ENCODE assay signal across 25 cellular contexts in the genomic region with DNA sequence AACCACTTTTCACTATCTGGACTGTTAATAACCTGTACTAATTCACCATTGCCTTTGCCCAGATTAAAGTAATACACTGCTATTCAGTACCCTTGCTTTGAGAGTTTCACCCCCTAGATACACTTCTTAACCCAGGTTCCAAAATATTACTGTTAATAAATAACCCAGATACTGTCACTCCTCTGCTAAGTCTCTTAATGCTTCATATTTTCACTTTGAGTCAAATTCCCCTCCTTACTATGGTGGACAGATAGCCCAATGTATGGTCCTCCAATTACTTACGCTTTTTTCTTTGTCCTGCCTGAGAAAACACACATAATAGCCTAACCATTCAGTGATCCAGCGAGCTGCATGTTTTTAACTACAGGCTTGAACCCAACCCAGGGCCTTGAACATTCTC.
"Had no signal": no experiment of that assay in that cellular context is flagged by ENCODE, and none has a peak within 500 bp of the region (broad histone marks: within the 10 kb centered on the region; RNA-seq: fewer than 3 reads in every experiment).

No MANE protein-coding gene starts in this region.

- H3K27me3 ChIP-seq: ovary, right lobe of liver, sigmoid colon, stomach, thyroid gland, tibial nerve, upper lobe of left lung had no signal

- H3K9ac ChIP-seq: parathyroid adenoma had no signal

- H3K36me3 ChIP-seq: ovary, right lobe of liver, sigmoid colon, stomach, thoracic aorta, thyroid gland, tibial nerve, upper lobe of left lung had no signal

- ATAC-seq: naive thymus-derived CD8-positive, alpha-beta T cell; natural killer cell treated with Interleukin-12 subunit alpha and Interleukin-12 subunit beta and Interleukin-15 and Interleukin-18, amount 100 ng/mL, for 72 hours; psoas muscle; right cardiac atrium; right lobe of liver; stimulated activated effector memory CD8-positive, alpha-beta T cell treated with anti-CD3 and anti-CD28 coated beads, Interleukin-12 subunit alpha, Interleukin-12 subunit beta, amount 100 ng/mL, for 72 hours; stimulated activated naive B cell treated with anti-CD40 and anti-IgM and Interleukin-4, amounts not matched to agents 10 μg/mL and 1 μg/mL and 100 μg/mL, for 72 hours had no signal

- DNase-seq: naive thymus-derived CD8-positive, alpha-beta T cell; nephron progenitor cell; occipital lobe; ovary; posterior cingulate gyrus; psoas muscle; right cardiac atrium; right lobe of liver; sigmoid colon; small intestine; stimulated activated CD4-positive, alpha-beta T cell treated with anti-CD3 and anti-CD28 coated beads, Interleukin-15, amount 100 ng/mL, for 24 hours; stimulated activated CD4-positive, alpha-beta T cell treated with anti-CD3 and anti-CD28 coated beads, Interleukin-2, amount 100 ng/mL, for 24 hours; stimulated activated CD4-positive, alpha-beta T cell treated with anti-CD3 and anti-CD28 coated beads, Interleukin-2, amount 100 ng/mL, for 48 hours; stimulated activated CD4-positive, alpha-beta T cell treated with anti-CD3 and anti-CD28 coated beads, Interleukin-4, amount 100 ng/mL, for 24 hours; stimulated activated naive B cell treated with anti-CD40 and anti-IgM and Interleukin-4, amounts not matched to agents 10 μg/mL and 1 μg/mL and 100 μg/mL, for 72 hours; stimulated activated naive CD4-positive, alpha-beta T cell treated with Interleukin-2 at 50 U/mL for 16 hours; stomach; thyroid gland; trophoblast cell; upper lobe of left lung had no signal

- H2AFZ ChIP-seq: parathyroid adenoma had no signal

- H3K4me3 ChIP-seq: ovary, psoas muscle, right lobe of liver, sigmoid colon, stomach, thoracic aorta, thyroid gland, tibial nerve, upper lobe of left lung had no signal

- H3K9me3 ChIP-seq: ovary, psoas muscle, right lobe of liver, sigmoid colon, stomach, thoracic aorta, thyroid gland, tibial nerve, upper lobe of left lung had no signal

- H3K27ac ChIP-seq: ovary, parathyroid adenoma, psoas muscle, right lobe of liver, sigmoid colon, stomach, thoracic aorta, thyroid gland, tibial nerve, upper lobe of left lung had no signal

- H3K4me1 ChIP-seq: parathyroid adenoma, psoas muscle, right lobe of liver, sigmoid colon, stomach, thyroid gland, upper lobe of left lung had no signal

- H3K79me2 ChIP-seq: parathyroid adenoma had no signal
